ENCODE assay signal across 25 cellular contexts in the genomic region with DNA sequence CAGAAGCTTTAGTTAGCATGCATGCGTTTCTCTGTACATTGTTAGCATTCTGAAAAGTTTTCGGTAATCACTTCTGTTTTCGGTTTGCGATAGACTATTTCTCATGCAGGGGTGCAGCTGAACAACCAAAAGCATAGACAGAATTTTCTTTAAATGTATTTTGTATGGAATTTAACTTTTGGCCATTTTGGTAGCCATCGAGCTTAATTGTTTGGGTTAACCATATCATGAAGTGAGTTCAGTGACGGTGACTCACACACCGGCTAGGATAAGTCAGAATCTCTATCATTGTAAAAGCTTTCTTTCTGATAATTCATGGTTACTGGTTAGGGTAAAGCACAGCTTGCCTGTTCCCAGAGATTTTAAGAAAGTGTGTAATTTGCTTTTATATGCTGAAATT.
A peak's percentile ranks its signal among the peaks of the same experiment; 100 is the strongest.
DNase-seq lines count a peak whose midpoint lies in the region; ATAC-seq and TF ChIP-seq lines count a peak whose summit lies in the region.
"Had no signal": no experiment of that assay in that cellular context is flagged by ENCODE, and none has a peak within 500 bp of the region (broad histone marks: within the 10 kb centered on the region; RNA-seq: fewer than 3 reads in every experiment).

No MANE protein-coding gene starts in this region.

- peak; percentile 28 for DNase-seq in HT1080 (ENCODE audit: low read depth)
- peak; percentile 36 for DNase-seq in amniotic epithelial cell (ENCODE audit: low read depth)
- DNase-seq in epithelial cell of esophagus (ENCODE audit: low read depth) = peak; percentile 7
- no peak for DNase-seq in skeletal muscle cell (ENCODE audit: low read depth)
- no peak for DNase-seq in SK-N-SH
- DNase-seq in T1000 (lab: John Stamatoyannopoulos, UW) = no peak
- DNase-seq in NCI-H345 treated with DMSO at 0.1 percent for 48 hours (lab: John Stamatoyannopoulos, UW; ENCODE audit: unreplicated experiment) = no peak
- no peak for DNase-seq in mucosa of descending colon
- DNase-seq: activated CD4-positive, alpha-beta T cell treated with anti-CD3 and anti-CD28 coated beads, Interleukin-2, amount 50 U/mL, for 4 hours; activated CD8-positive, alpha-beta memory T cell treated with anti-CD3 and anti-CD28 coated beads, Interleukin-2, amount 10 ng/mL, durations not matched to agents 7 days and 5 days; activated naive CD4-positive, alpha-beta T cell; activated T-cell treated with anti-CD3 and anti-CD28 coated beads, Interleukin-2, amount 50 U/mL, for 4 hours; effector CD8-positive, alpha-beta T cell; foreskin melanocyte; heart right ventricle; midbrain; natural killer cell; NCI-H146; NCI-H226; SJCRH30; stimulated activated naive B cell treated with anti-CD40 and anti-IgM and Interleukin-4, amounts not matched to agents 10 μg/mL and 1 μg/mL and 100 μg/mL, for 72 hours; upper lobe of left lung had no signal

- no peak for TF ChIP-seq CTCF in epithelial cell of esophagus (IDR thresholded peaks at IDR 0.05; ENCODE audit: insufficient read depth, low read depth, low read length, missing control alignments)
- TF ChIP-seq CTCF in SK-N-SH (IDR thresholded peaks at IDR 0.05) = no peak
- TF ChIP-seq CTCF in mucosa of descending colon (IDR thresholded peaks at IDR 0.05) = no peak

- H3F3A ChIP-seq in SK-N-SH (replicated peaks; ENCODE audit: insufficient read depth) = no peaks in the 10 kb centered on the region

- no peaks in the 10 kb centered on the region for H3K9me3 ChIP-seq in SK-N-SH
- no peaks in the 10 kb centered on the region for H3K9me3 ChIP-seq in mucosa of descending colon
- H3K9me3 ChIP-seq: HAP-1, heart right ventricle, SJCRH30, suprapubic skin, upper lobe of left lung had no signal

- POLR2A ChIA-PET in SK-N-SH (lab: Yijun Ruan, JAX) = no interaction called here

- WGBS in SK-N-SH (ENCODE audit: low lambda C conversion rate) = 92% methylated on average over 7 of the region's 7 CpGs

- H3K27me3 ChIP-seq in SK-N-SH (ENCODE audit: insufficient read depth) = no peaks in the 10 kb centered on the region
- H3K27me3 ChIP-seq: heart right ventricle, SJCRH30, suprapubic skin, upper lobe of left lung had no signal

- H3K36me3 ChIP-seq in SK-N-SH (replicated peaks in 1 of 2; ENCODE audit: control insufficient read depth in 1 of 2, insufficient read depth in 2 of 2, low read length in 1 of 2) = no peaks in the 10 kb centered on the region
- H3K36me3 ChIP-seq in mucosa of descending colon (ENCODE audit: low read depth) = no peaks in the 10 kb centered on the region
- H3K36me3 ChIP-seq: HAP-1, heart right ventricle, SJCRH30, suprapubic skin, upper lobe of left lung had no signal

- no peak overlapping the region for H3K9ac ChIP-seq in SK-N-SH

- ATAC-seq in mucosa of descending colon = no peak
- ATAC-seq: activated CD8-positive, alpha-beta memory T cell treated with anti-CD3 and anti-CD28 coated beads, Interleukin-2, amount 10 ng/mL, durations not matched to agents 7 days and 5 days; activated T-cell treated with anti-CD3 and anti-CD28 coated beads, Interleukin-2, amount 50 U/mL, for 4 hours; heart right ventricle; natural killer cell; stimulated activated naive B cell treated with anti-CD40 and anti-IgM and Interleukin-4, amounts not matched to agents 10 μg/mL and 1 μg/mL and 100 μg/mL, for 72 hours had no signal

- no peak overlapping the region for H3K4me2 ChIP-seq in SK-N-SH

- CTCF ChIA-PET in SK-N-SH (lab: Yijun Ruan, JAX) = interaction anchor here (0.8 to 1.0 kb wide), 2 partner anchors 10 to 17 kb away, joined by 3 read pairs; no protein-coding TSS in a partner anchor

- TF ChIP-seq EP300 in SK-N-SH (IDR thresholded peaks at IDR 0.05; ENCODE audit: borderline replicate concordance in 1 of 2, low read depth in 1 of 2, low read length in 1 of 2) = no peak

- H3K27ac ChIP-seq in SK-N-SH (ENCODE audit: low read depth in 2 of 2, low read length in 1 of 2) = no peak overlapping the region
- H3K27ac ChIP-seq: epithelial cell of prostate, heart right ventricle, SJCRH30, suprapubic skin, upper lobe of left lung had no signal

- H3K4me3 ChIP-seq in epithelial cell of esophagus (ENCODE audit: low read length) (no peak overlapping the region), skeletal muscle cell (ENCODE audit: low read depth, low read length) (peak overlapping the region; percentile 8), SK-N-SH (ENCODE audit: low read depth in 2 of 2, low read length in 1 of 2) (no peak overlapping the region), mucosa of descending colon (no peak overlapping the region)
- H3K4me3 ChIP-seq: HAP-1, heart right ventricle, SJCRH30, suprapubic skin, upper lobe of left lung had no signal

- intact Hi-C loops in mucosa of descending colon (cut with DNase I, micrococcal nuclease) = no loop called here

- no peaks in the 10 kb centered on the region for H4K20me1 ChIP-seq in SK-N-SH (ENCODE audit: insufficient read depth)

- no peak for TF ChIP-seq RAD21 in SK-N-SH (IDR thresholded peaks at IDR 0.05; ENCODE audit: low read length)

- H3K4me1 ChIP-seq in SK-N-SH (ENCODE audit: control insufficient read depth in 1 of 2, insufficient read depth in 2 of 2, low read depth in 1 of 2, low read length in 1 of 2) = no peaks in the 10 kb centered on the region
- H3K4me1 ChIP-seq in mucosa of descending colon (ENCODE audit: low read depth) = no peaks in the 10 kb centered on the region
- H3K4me1 ChIP-seq: HAP-1, SJCRH30, suprapubic skin, upper lobe of left lung had no signal

- no peaks in the 10 kb centered on the region for H3K9me2 ChIP-seq in SK-N-SH

- no peak overlapping the region; the same call in 1 of the 2 replicates for H2AFZ ChIP-seq in SK-N-SH (ENCODE audit: low read depth)

- H3K79me2 ChIP-seq in SK-N-SH (ENCODE audit: insufficient read depth) = no peaks in the 10 kb centered on the region

TF ChIP-seq in SK-N-SH, 30 proteins besides CTCF, POLR2A, EP300 and RAD21:
- TF ChIP-seq FOXM1 (IDR thresholded peaks at IDR 0.05; ENCODE audit: low read depth) (no peak), SMC3 (IDR thresholded peaks at IDR 0.05; ENCODE audit: low read depth, low read length) (no peak), RFX5 (IDR thresholded peaks at IDR 0.05; ENCODE audit: low read length) (no peak), IRF3 (IDR thresholded peaks at IDR 0.05; ENCODE audit: low read depth, low read length) (no peak), ZBTB33 (IDR thresholded peaks at IDR 0.05; ENCODE audit: borderline replicate concordance, low read depth) (no peak), TCF12 (IDR thresholded peaks at IDR 0.05) (no peak)

Comparison
In these comparisons a context has a peak if more than half of its experiments do, and no peak if none do; other contexts are left out.
1. DNase-seq: peak in HT1080 (single experiment), amniotic epithelial cell (single experiment) and epithelial cell of esophagus (single experiment); none in skeletal muscle cell (single experiment), SK-N-SH (single experiment), T1000 (single experiment), NCI-H345 treated with DMSO at 0.1 percent for 48 hours (single experiment) and mucosa of descending colon (0 of 3).